Comparison of ENCODE assay signal across 31 cellular contexts in the genomic region with DNA sequence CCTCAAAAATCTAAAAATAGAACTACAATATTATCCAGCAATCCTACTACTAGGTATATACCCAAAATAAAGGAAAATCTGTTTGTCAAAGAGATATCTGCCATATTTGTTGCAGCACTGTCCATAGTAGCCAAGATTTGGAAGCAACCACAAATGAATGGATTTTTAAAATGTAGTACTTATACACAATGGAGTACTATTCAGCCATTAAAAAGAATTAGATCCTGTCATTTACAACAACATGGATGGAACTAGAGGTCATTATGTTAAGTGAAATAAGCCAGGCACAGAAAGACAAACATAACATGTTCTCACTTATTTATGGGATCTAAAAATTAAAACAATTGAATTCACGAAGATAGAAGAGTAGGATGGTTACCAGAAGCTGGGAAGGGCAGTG.
"Had no signal": no experiment of that assay in that cellular context is flagged by ENCODE, and none has a peak within 500 bp of the region (broad histone marks: within the 10 kb centered on the region; RNA-seq: fewer than 3 reads in every experiment).

No MANE protein-coding gene starts in this region.

- FAIRE-seq: bronchial epithelial cell, TTC549 had no signal

- ATAC-seq: activated CD8-positive, alpha-beta T cell treated with anti-CD3 and anti-CD28 coated beads for 36 hours; activated naive CD4-positive, alpha-beta T cell treated with anti-CD3 and anti-CD28 coated beads, Interleukin-2, amount 50 U/mL, for 72 hours; activated T-cell treated with anti-CD3 and anti-CD28 coated beads, Interleukin-2, amount 50 U/mL, for 4 hours; activated T-cell treated with anti-CD3 and anti-CD28 coated beads, Interleukin-2, amount 50 U/mL, for 72 hours; activated T-helper 17 cell treated with anti-CD3 and anti-CD28 coated beads, Interleukin-2, amount 50 U/mL, for 72 hours had no signal

- H3K36me3 ChIP-seq: adrenal gland, cardiac muscle cell had no signal

- H3K27ac ChIP-seq: adrenal gland, cardiac muscle cell, VCaP had no signal

- H3K4me3 ChIP-seq: adrenal gland, cardiac muscle cell had no signal

- H3K4me1 ChIP-seq: adrenal gland had no signal

- H3K27me3 ChIP-seq: adrenal gland, cardiac muscle cell had no signal

- DNase-seq: activated B cell treated with CpG ODN at 0.5 μM for 24 hours; activated CD4-positive, alpha-beta memory T cell treated with anti-CD3 and anti-CD28 coated beads for 36 hours; activated CD4-positive, alpha-beta T cell treated with anti-CD3 and anti-CD28 coated beads for 4 hours; activated CD4-positive, alpha-beta T cell treated with anti-CD3 and anti-CD28 coated beads, Interleukin-2, amount 10 ng/mL, durations not matched to agents 24 days and 14 days; activated CD4-positive, alpha-beta T cell treated with anti-CD3 and anti-CD28 coated beads, Interleukin-2, amount 50 U/mL, for 1 hour; activated CD4-positive, alpha-beta T cell treated with anti-CD3 and anti-CD28 coated beads, Interleukin-2, amount 50 U/mL, for 4 hours; activated CD4-positive, CD25-positive, alpha-beta regulatory T cell treated with anti-CD3 and anti-CD28 coated beads, Interleukin-2, amount 50 U/mL, for 72 hours; activated CD8-positive, alpha-beta memory T cell treated with anti-CD3 and anti-CD28 coated beads, Interleukin-2, amount 50 U/mL, for 4 hours; activated CD8-positive, alpha-beta T cell treated with anti-CD3 and anti-CD28 coated beads for 36 hours; activated effector memory CD4-positive, alpha-beta T cell treated with anti-CD3 and anti-CD28 coated beads, Interleukin-2, amount 50 U/mL, for 16 hours; activated gamma-delta T cell treated with Interleukin-2 at 50 U/mL for 16 hours; activated naive CD4-positive, alpha-beta T cell; activated naive CD4-positive, alpha-beta T cell treated with anti-CD3 and anti-CD28 coated beads for 36 hours; activated naive CD4-positive, alpha-beta T cell treated with anti-CD3 and anti-CD28 coated beads, Interleukin-2, amount 50 U/mL, for 16 hours; activated naive CD8-positive, alpha-beta T cell treated with anti-CD3 and anti-CD28 coated beads for 36 hours; activated T-cell treated with anti-CD3 and anti-CD28 coated beads for 4 hours; activated T-cell treated with anti-CD3 and anti-CD28 coated beads, Interleukin-2, amount 50 U/mL, for 1 hour; activated T-cell treated with anti-CD3 and anti-CD28 coated beads, Interleukin-2, amount 50 U/mL, for 4 hours; activated T-cell treated with anti-CD3 and anti-CD28 coated beads, Interleukin-2, amount 50 U/mL, for 72 hours; adrenal gland; amniotic stem cell; aorta; cerebellar nuclear complex; T-helper 2 cell; T-helper 9 cell had no signal
